ENCODE assay signal across 23 cellular contexts in genomic region chr14:68463299-68463698, GRCh38.
"Had no signal": no experiment of that assay in that cellular context is flagged by ENCODE, and none has a peak within 500 bp of the region (broad histone marks: within the 10 kb centered on the region; RNA-seq: fewer than 3 reads in every experiment).

No MANE protein-coding gene starts in this region.

- H3K9me3 ChIP-seq: gastrocnemius medialis, mucosa of descending colon, stomach, testis, tibial artery had no signal

- H3K9ac ChIP-seq: neural progenitor cell, parathyroid adenoma had no signal

- H3K36me3 ChIP-seq: gastrocnemius medialis, neural progenitor cell, stomach, tibial artery had no signal

- H3K27ac ChIP-seq: dorsolateral prefrontal cortex, gastrocnemius medialis, hepatocyte, neural progenitor cell, parathyroid adenoma, stomach, testis had no signal

- H3K4me2 ChIP-seq: hepatocyte, neural progenitor cell had no signal

- DNase-seq: dorsolateral prefrontal cortex; effector CD4-positive, alpha-beta T cell; gastrocnemius medialis; head of caudate nucleus; kidney; mesenchymal stem cell; mucosa of descending colon; naive B cell; stimulated activated CD4-positive, alpha-beta T cell treated with anti-CD3 and anti-CD28 coated beads, Interleukin-2, amount 100 ng/mL, for 24 hours; stimulated activated CD4-positive, alpha-beta T cell treated with anti-CD3 and anti-CD28 coated beads, Interleukin-4, amount 100 ng/mL, for 24 hours; stimulated activated naive CD4-positive, alpha-beta T cell treated with Interleukin-2 at 50 U/mL for 16 hours; stomach; testis; tibial artery had no signal

- ATAC-seq: esophagus mucosa; gastrocnemius medialis; mucosa of descending colon; natural killer cell treated with Interleukin-12 subunit alpha and Interleukin-12 subunit beta and Interleukin-15 and Interleukin-18, amount 100 ng/mL, for 72 hours; sciatic nerve; stimulated activated effector memory CD8-positive, alpha-beta T cell treated with anti-CD3 and anti-CD28 coated beads, Interleukin-12 subunit alpha, Interleukin-12 subunit beta, amount 100 ng/mL, for 72 hours had no signal

- H3K79me2 ChIP-seq: hepatocyte, parathyroid adenoma had no signal

- H3K4me3 ChIP-seq: dorsolateral prefrontal cortex, gastrocnemius medialis, hepatocyte, lung, mucosa of descending colon, neural progenitor cell, stomach, testis, tibial artery had no signal

- H3K27me3 ChIP-seq: dorsolateral prefrontal cortex, gastrocnemius medialis, hepatocyte, neural progenitor cell, stomach, testis, tibial artery had no signal

- FAIRE-seq: colon, kidney had no signal

- H2AFZ ChIP-seq: hepatocyte, neural progenitor cell, parathyroid adenoma had no signal
